17 cellular contexts compared by ENCODE assay signal in the genomic region with DNA sequence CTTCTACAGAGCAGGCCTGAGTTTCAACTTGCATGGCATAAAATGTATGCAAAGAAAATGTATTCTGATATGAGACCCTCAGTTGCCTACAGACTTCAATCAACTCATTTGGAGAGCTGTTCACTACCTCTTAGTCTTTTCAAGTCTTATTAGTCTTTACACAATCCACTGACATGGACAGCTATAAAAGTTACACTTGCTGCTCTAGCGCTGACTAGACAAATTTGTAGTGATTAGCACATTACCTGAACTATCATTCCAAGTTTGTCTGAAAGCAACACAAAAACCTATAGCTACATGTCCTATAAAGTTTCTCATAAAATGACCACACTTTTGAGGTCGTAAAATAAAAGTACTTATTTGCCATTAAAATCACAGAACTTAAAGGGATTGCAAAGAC.
DNase-seq lines count a peak whose midpoint lies in the region; ATAC-seq, FAIRE-seq and TF ChIP-seq lines count a peak whose summit lies in the region.
"Had no signal": no experiment of that assay in that cellular context is flagged by ENCODE, and none has a peak within 500 bp of the region (broad histone marks: within the 10 kb centered on the region; RNA-seq: fewer than 3 reads in every experiment).

No MANE protein-coding gene starts in this region.

- dilution Hi-C loops in keratinocyte (cut with MboI; ENCODE audit: extremely low pct_ligation_motif_present, low sequenced_read_pairs), result no loop called here

- intact Hi-C loops in HCT116 (cut with micrococcal nuclease), result no loop called here

- no peak overlapping the region for H3K27ac ChIP-seq in HCT116 (ENCODE audit: low read depth, low read length)
- H3K27ac ChIP-seq in keratinocyte (ENCODE audit: control insufficient read depth, insufficient read depth, low read length), result peak overlapping the region; percentile 92
- H3K27ac ChIP-seq: Peyer's patch had no signal

- H3K9me3 ChIP-seq in HCT116 (ENCODE audit: control insufficient read depth in 1 of 2, insufficient read depth in 1 of 2, low read depth in 1 of 2, low read length in 2 of 2) (no peaks in the 10 kb centered on the region), adipocyte (ENCODE audit: control insufficient read depth, low read length) (no peaks in the 10 kb centered on the region), keratinocyte (ENCODE audit: control insufficient read depth, low read depth, low read length) (no peaks in the 10 kb centered on the region)
- H3K9me3 ChIP-seq: Peyer's patch had no signal

- H3K79me2 ChIP-seq in HCT116 (ENCODE audit: insufficient read depth, low read length) (peaks cover 64% of the 10 kb centered on the region), keratinocyte (ENCODE audit: control insufficient read depth, insufficient read depth, low read length) (peaks cover 66% of the 10 kb centered on the region)

- H2AFZ ChIP-seq in HCT116 (ENCODE audit: low read depth, low read length, poor library complexity, severe bottlenecking), result no peak overlapping the region
- H2AFZ ChIP-seq in keratinocyte (ENCODE audit: control insufficient read depth, low read length), result no peak overlapping the region

- no peak overlapping the region for H3K4me3 ChIP-seq in HCT116 (replicated peaks in 1 of 2; ENCODE audit: low read depth in 1 of 2, low read length in 2 of 2)
- peak overlapping the region; percentile 27 for H3K4me3 ChIP-seq in adipocyte (ENCODE audit: low read length)
- no peak overlapping the region for H3K4me3 ChIP-seq in keratinocyte (ENCODE audit: control insufficient read depth in 2 of 3, extremely low read depth in 1 of 3, insufficient read depth in 2 of 3, low read depth in 1 of 3, low read length in 3 of 3)
- H3K4me3 ChIP-seq: Peyer's patch, SK-N-MC had no signal

- H3K4me2 ChIP-seq in HCT116 (ENCODE audit: low read length) (peak overlapping the region; percentile 65; the same call in 1 of the 2 replicates), keratinocyte (ENCODE audit: control insufficient read depth, extremely low read depth, insufficient read depth, low read depth, low read length) (no peak overlapping the region)

- H4K20me1 ChIP-seq in HCT116 (ENCODE audit: insufficient read depth), result peaks cover 15% of the 10 kb centered on the region; the same call in 1 of the 2 replicates
- H4K20me1 ChIP-seq in keratinocyte (ENCODE audit: control insufficient read depth, extremely low read depth, insufficient read depth, low read length), result no peaks in the 10 kb centered on the region

- TF ChIP-seq CTCF in HCT116 (IDR thresholded peaks at IDR 0.05 in 2 of 3, conservative IDR thresholded peaks at IDR 0.05 in 1 of 3; ENCODE audit: borderline replicate concordance in 1 of 3, insufficient read depth in 1 of 3, low read depth in 2 of 3, low read length in 2 of 3) (no peak), keratinocyte (optimal IDR thresholded peaks at IDR 0.05 in 1 of 3, IDR thresholded peaks at IDR 0.05 in 1 of 3, conservative IDR thresholded peaks at IDR 0.05 in 1 of 3; ENCODE audit: extremely low read depth in 1 of 3, insufficient read depth in 2 of 3, low read length in 3 of 3) (no peak)

- H3K36me3 Mint-ChIP-seq in immature natural killer cell, result no peaks in the 10 kb centered on the region
- H3K36me3 Mint-ChIP-seq: CD8-positive, alpha-beta T cell had no signal

- H3K4me1 ChIP-seq in HCT116 (ENCODE audit: control insufficient read depth in 1 of 2, insufficient read depth in 2 of 2, low read length in 2 of 2) (peaks cover 42 to 65% of the 10 kb centered on the region in 2 experiments), adipocyte (ENCODE audit: control insufficient read depth, insufficient read depth, low read length) (peaks cover 32% of the 10 kb centered on the region), keratinocyte (ENCODE audit: control insufficient read depth, extremely low read depth, insufficient read depth, low read length) (peaks cover 47% of the 10 kb centered on the region)

- DNase-seq in HCT116 (ENCODE audit: low read depth, low spot score) (no peak), adipocyte (ENCODE audit: low read depth) (no peak), keratinocyte (ENCODE audit: low read depth, low spot score) (no peak), A172 (ENCODE audit: low spot score) (no peak), inferior parietal cortex (ENCODE audit: extremely low spot score) (no peak), immature natural killer cell (no peak)
- DNase-seq: CD8-positive, alpha-beta T cell; DMS79; Karpas-422; MM.1S; NCI-H1092 treated with DMSO at 0.1 percent for 48 hours; NCI-H510A treated with DMSO at 0.1 percent for 48 hours; Peyer's patch; Right ventricle myocardium superior had no signal

- H3K27me3 Mint-ChIP-seq in immature natural killer cell (ENCODE audit: low read depth in 3 of 3), result no peaks in the 10 kb centered on the region

- TF ChIP-seq POLR2A in HCT116 (IDR thresholded peaks at IDR 0.05; ENCODE audit: borderline replicate concordance, extremely low read depth, insufficient read depth, insufficient read length), result no peak

- TF ChIP-seq RAD21 in HCT116 (IDR thresholded peaks at IDR 0.05; ENCODE audit: low read depth), result no peak

- ATAC-seq in HCT116 (no peak), GM18907 (IDR thresholded peaks at IDR 0.05; ENCODE audit: unreplicated experiment) (no peak)
- ATAC-seq: CD8-positive, alpha-beta T cell had no signal

- RAD21 ChIA-PET in HCT116 (lab: Charles Lee; ENCODE audit: low non-redundant PET in 1 of 2, low total read pairs in 2 of 2, uncharacterized antibody in 2 of 2, unreplicated experiment in 2 of 2), result no interaction called here

- no TSS peak for BruUV-seq in HCT116 (replicated peaks; lab: Mats Ljungman, UMichigan)

- H3K36me3 ChIP-seq in HCT116 (ENCODE audit: control insufficient read depth in 1 of 2, insufficient read depth in 2 of 2, low read length in 2 of 2) (no peaks in the 10 kb centered on the region), adipocyte (ENCODE audit: control insufficient read depth, insufficient read depth, low read length, severe bottlenecking) (no peaks in the 10 kb centered on the region), keratinocyte (ENCODE audit: control insufficient read depth in 2 of 2, extremely low read depth in 1 of 2, insufficient read depth in 2 of 2, low read length in 2 of 2) (no peaks in the 10 kb centered on the region)
- H3K36me3 ChIP-seq: Peyer's patch had no signal

- peaks cover 0 to 4% (median 0%) of the 10 kb centered on the region in 6 donors for H3K9me3 Mint-ChIP-seq in immature natural killer cell
- H3K9me3 Mint-ChIP-seq: CD8-positive, alpha-beta T cell had no signal

- POLR2A ChIA-PET in HCT116 (lab: Charles Lee), result no interaction called here

- H3K4me1 Mint-ChIP-seq in immature natural killer cell, result no peaks in the 10 kb centered on the region

- peaks cover 4% of the 10 kb centered on the region for H3K9me1 ChIP-seq in keratinocyte (ENCODE audit: control insufficient read depth, extremely low read depth, insufficient read depth, low read length)

- H3K27ac Mint-ChIP-seq in immature natural killer cell, result no peak overlapping the region
- H3K27ac Mint-ChIP-seq: CD8-positive, alpha-beta T cell had no signal

- no peak for FAIRE-seq in keratinocyte (lab: Jason Lieb, UNC)
- FAIRE-seq: D721Med had no signal

- H3K9me2 ChIP-seq in HCT116 (ENCODE audit: insufficient read depth), result no peaks in the 10 kb centered on the region

- CTCF ChIA-PET in HCT116 (lab: Charles Lee), result interaction anchor here (1.0 to 3.3 kb wide), 6 partner anchors 7 to 207 kb away, joined by 3 to 36 read pairs (median 3); no protein-coding TSS in a partner anchor

- no peak overlapping the region for H3K4me3 Mint-ChIP-seq in immature natural killer cell
- H3K4me3 Mint-ChIP-seq: CD8-positive, alpha-beta T cell had no signal

- H3K27me3 ChIP-seq in HCT116 (ENCODE audit: insufficient read depth, low read length) (no peaks in the 10 kb centered on the region), adipocyte (replicated peaks; ENCODE audit: control insufficient read depth, insufficient read depth, low read length) (no peaks in the 10 kb centered on the region), keratinocyte (ENCODE audit: control insufficient read depth, extremely low read depth, insufficient read depth, low read length) (no peaks in the 10 kb centered on the region)
- H3K27me3 ChIP-seq: Peyer's patch had no signal

- H3K9ac ChIP-seq in HCT116 (ENCODE audit: low read length), result no peak overlapping the region
- H3K9ac ChIP-seq in adipocyte (ENCODE audit: low read length), result no peak overlapping the region
- H3K9ac ChIP-seq in keratinocyte (ENCODE audit: control insufficient read depth, extremely low read depth, insufficient read depth, low read length), result no peak overlapping the region

TF ChIP-seq in HCT116, 20 proteins besides CTCF, POLR2A, EP300 and RAD21 (continues in another document):
- TF ChIP-seq ELF1 (IDR thresholded peaks at IDR 0.05; ENCODE audit: borderline replicate concordance, low read depth), result no peak
- TF ChIP-seq EZH2 (IDR thresholded peaks at IDR 0.05), result no peak
- TF ChIP-seq JUND (IDR thresholded peaks at IDR 0.05), result no peak
- TF ChIP-seq, protein P1, sequence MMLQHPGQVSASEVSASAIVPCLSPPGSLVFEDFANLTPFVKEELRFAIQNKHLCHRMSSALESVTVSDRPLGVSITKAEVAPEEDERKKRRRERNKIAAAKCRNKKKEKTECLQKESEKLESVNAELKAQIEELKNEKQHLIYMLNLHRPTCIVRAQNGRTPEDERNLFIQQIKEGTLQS (IDR thresholded peaks at IDR 0.05), result no peak
- no peak for TF ChIP-seq ZNF274 (IDR thresholded peaks at IDR 0.05; ENCODE audit: low read depth, low read length)
- no peak for TF ChIP-seq YY1 (IDR thresholded peaks at IDR 0.05; ENCODE audit: extremely low read depth, insufficient replicate concordance, low read depth, low read length)
- TF ChIP-seq POLR2AphosphoS5 (IDR thresholded peaks at IDR 0.05; ENCODE audit: low read depth, low read length), result no peak
- TF ChIP-seq, protein P2, sequence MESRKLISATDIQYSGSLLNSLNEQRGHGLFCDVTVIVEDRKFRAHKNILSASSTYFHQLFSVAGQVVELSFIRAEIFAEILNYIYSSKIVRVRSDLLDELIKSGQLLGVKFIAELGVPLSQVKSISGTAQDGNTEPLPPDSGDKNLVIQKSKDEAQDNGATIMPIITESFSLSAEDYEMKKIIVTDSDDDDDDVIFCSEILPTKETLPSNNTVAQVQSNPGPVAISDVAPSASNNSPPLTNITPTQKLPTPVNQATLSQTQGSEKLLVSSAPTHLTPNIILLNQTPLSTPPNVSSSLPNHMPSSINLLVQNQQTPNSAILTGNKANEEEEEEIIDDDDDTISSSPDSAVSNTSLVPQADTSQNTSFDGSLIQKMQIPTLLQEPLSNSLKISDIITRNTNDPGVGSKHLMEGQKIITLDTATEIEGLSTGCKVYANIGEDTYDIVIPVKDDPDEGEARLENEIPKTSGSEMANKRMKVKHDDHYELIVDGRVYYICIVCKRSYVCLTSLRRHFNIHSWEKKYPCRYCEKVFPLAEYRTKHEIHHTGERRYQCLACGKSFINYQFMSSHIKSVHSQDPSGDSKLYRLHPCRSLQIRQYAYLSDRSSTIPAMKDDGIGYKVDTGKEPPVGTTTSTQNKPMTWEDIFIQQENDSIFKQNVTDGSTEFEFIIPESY (IDR thresholded peaks at IDR 0.05; ENCODE audit: extremely low read depth, insufficient replicate concordance, low read length), result no peak
- no peak for TF ChIP-seq CBX3 (IDR thresholded peaks at IDR 0.05; ENCODE audit: low read depth)
- TF ChIP-seq SIN3A (IDR thresholded peaks at IDR 0.05; ENCODE audit: low read depth), result no peak
- TF ChIP-seq SP1 (IDR thresholded peaks at IDR 0.05; ENCODE audit: low read depth), result no peak
